ENCODE assay signal across 23 cellular contexts in the genomic region with DNA sequence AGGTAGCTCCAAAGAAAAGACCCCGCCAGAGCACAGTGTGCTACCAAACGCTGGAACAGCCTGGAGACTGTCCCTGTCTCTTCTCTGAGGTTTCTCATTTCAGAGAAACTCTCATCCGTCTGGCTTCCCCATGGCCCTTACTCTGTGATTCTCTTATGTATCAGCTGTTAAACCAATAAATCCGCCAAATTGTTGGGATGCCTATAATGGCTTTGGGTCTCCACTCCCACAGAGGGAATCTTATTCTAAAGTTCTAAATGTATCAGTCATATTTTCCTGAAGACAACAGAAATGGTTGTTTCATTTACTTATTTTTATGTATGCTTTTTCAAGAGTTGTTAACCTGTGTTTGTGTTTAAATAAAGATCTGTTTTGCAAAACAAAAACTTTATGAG. TPM values are rescaled to one million over a fixed set of nuclear protein-coding genes. Genes with fewer than 3 reads are reported as not detected.
DNase-seq lines count a peak whose midpoint lies in the region; ATAC-seq, FAIRE-seq and TF ChIP-seq lines count a peak whose summit lies in the region.
"Had no signal": no experiment of that assay in that cellular context is flagged by ENCODE, and none has a peak within 500 bp of the region (broad histone marks: within the 10 kb centered on the region; RNA-seq: fewer than 3 reads in every experiment).

No MANE protein-coding gene starts in this region.

- H3K27ac ChIP-seq in KOPT-K1 (ENCODE audit: low read depth, low read length, poor library complexity, severe bottlenecking) (peak overlapping the region; percentile 93), K562 (ENCODE audit: extremely low read depth, low read depth, low read length) (no peak overlapping the region), lower lobe of right lung (peak overlapping the region; percentile 82), prostate gland (no peak overlapping the region), OCI-LY7 (ENCODE audit: low read depth, low read length, poor library complexity, severe bottlenecking) (no peak overlapping the region)
- H3K27ac ChIP-seq: testis had no signal

- no peaks in the 10 kb centered on the region for H3K36me3 ChIP-seq in KOPT-K1 (ENCODE audit: insufficient read depth, low read length)
- no peaks in the 10 kb centered on the region for H3K36me3 ChIP-seq in K562 (ENCODE audit: control insufficient read depth, insufficient read depth, low read length)
- H3K36me3 ChIP-seq in lower lobe of right lung, result no peaks in the 10 kb centered on the region
- no peaks in the 10 kb centered on the region for H3K36me3 ChIP-seq in prostate gland
- H3K36me3 ChIP-seq in OCI-LY7 (ENCODE audit: insufficient read depth, low read length), result no peaks in the 10 kb centered on the region

- no peak for TF ChIP-seq EP300 in K562 (IDR thresholded peaks at IDR 0.05; ENCODE audit: low read length)

- no peak for DNase-seq in K562 (ENCODE audit: extremely low read depth in 1 of 4, low spot score in 3 of 4)
- DNase-seq in lower lobe of right lung, result no peak
- DNase-seq in hypothalamus (lab: John Stamatoyannopoulos, UW), result no peak
- DNase-seq in prostate gland (ENCODE audit: low spot score), result no peak
- DNase-seq in OCI-LY7 (ENCODE audit: low spot score), result no peak
- DNase-seq: activated CD8-positive, alpha-beta T cell treated with anti-CD3 and anti-CD28 coated beads for 36 hours; activated naive CD4-positive, alpha-beta T cell treated with anti-CD3 and anti-CD28 coated beads for 36 hours; activated T-cell treated with anti-CD3 and anti-CD28 coated beads, Interleukin-2, amount 50 U/mL, for 24 hours; DMS53; effector CD8-positive, alpha-beta T cell; GF-D8; natural killer cell; NCI-H1092; NCI-H187 treated with DMSO at 0.1 percent for 48 hours; NCI-H69; stimulated activated CD4-positive, alpha-beta T cell treated with anti-CD3 and anti-CD28 coated beads, Interleukin-1b, Interleukin-23, amount 100 ng/mL, for 48 hours; SW 1271; testis had no signal

- H3K79me2 ChIP-seq in K562 (ENCODE audit: control insufficient read depth, insufficient read depth, low read length), result no peaks in the 10 kb centered on the region
- H3K79me2 ChIP-seq in OCI-LY7 (ENCODE audit: insufficient read depth, low read depth, low read length), result no peaks in the 10 kb centered on the region

- peaks cover 49% of the 10 kb centered on the region for H3K27me3 Mint-ChIP-seq in stimulated activated memory B cell treated with anti-CD40 and anti-IgM and Interleukin-4, amounts not matched to agents 10 μg/mL and 1 μg/mL and 100 μg/mL, for 72 hours

- no peaks in the 10 kb centered on the region for H3K9me2 ChIP-seq in OCI-LY7 (ENCODE audit: insufficient read depth, low read length)

- 0% methylated on average over 4 of the region's 4 CpGs for WGBS in K562 (ENCODE audit: insufficient coverage, low coverage, missing lambda C conversion rate)
- 72% methylated on average over 4 of the region's 4 CpGs for WGBS in prostate gland

- no peak overlapping the region for H3K27ac Mint-ChIP-seq in stimulated activated memory B cell treated with anti-CD40 and anti-IgM and Interleukin-4, amounts not matched to agents 10 μg/mL and 1 μg/mL and 100 μg/mL, for 72 hours
- H3K27ac Mint-ChIP-seq: activated CD8-positive, alpha-beta T cell treated with anti-CD3 and anti-CD28 coated beads for 36 hours; activated naive CD4-positive, alpha-beta T cell treated with anti-CD3 and anti-CD28 coated beads for 36 hours; activated T-cell treated with anti-CD3 and anti-CD28 coated beads, Interleukin-2, amount 50 U/mL, for 24 hours; natural killer cell had no signal

- FAIRE-seq in K562 (lab: Jason Lieb, UNC), result no peak
- FAIRE-seq: kidney had no signal

- no peak overlapping the region for H3K4me3 Mint-ChIP-seq in stimulated activated memory B cell treated with anti-CD40 and anti-IgM and Interleukin-4, amounts not matched to agents 10 μg/mL and 1 μg/mL and 100 μg/mL, for 72 hours
- H3K4me3 Mint-ChIP-seq: activated CD8-positive, alpha-beta T cell treated with anti-CD3 and anti-CD28 coated beads for 36 hours; activated naive CD4-positive, alpha-beta T cell treated with anti-CD3 and anti-CD28 coated beads for 36 hours; activated T-cell treated with anti-CD3 and anti-CD28 coated beads, Interleukin-2, amount 50 U/mL, for 24 hours; natural killer cell had no signal

- peaks cover 7 to 19% of the 10 kb centered on the region in 2 experiments for H3K27me3 ChIP-seq in K562 (ENCODE audit: control insufficient read depth in 2 of 2, insufficient read depth in 2 of 2, low read length in 2 of 2)
- no peaks in the 10 kb centered on the region for H3K27me3 ChIP-seq in lower lobe of right lung (ENCODE audit: low read depth)
- no peaks in the 10 kb centered on the region for H3K27me3 ChIP-seq in prostate gland (replicated peaks; ENCODE audit: insufficient read depth)
- H3K27me3 ChIP-seq: testis had no signal

- intact Hi-C loops in K562 (cut with micrococcal nuclease) (no loop called here), lower lobe of right lung (cut with DNase I) (no loop called here), prostate gland (cut with DNase I) (no loop called here), OCI-LY7 (cut with micrococcal nuclease; ENCODE audit: unreplicated experiment) (no loop called here)

- H3K9me1 ChIP-seq in K562 (ENCODE audit: control insufficient read depth, insufficient read depth, low read length), result no peaks in the 10 kb centered on the region

- no peak overlapping the region for H3K4me3 ChIP-seq in K562
- peak overlapping the region; percentile 54 for H3K4me3 ChIP-seq in lower lobe of right lung
- H3K4me3 ChIP-seq in prostate gland, result no peak overlapping the region
- no peak overlapping the region for H3K4me3 ChIP-seq in OCI-LY7 (ENCODE audit: low read depth, low read length, poor library complexity, severe bottlenecking)
- H3K4me3 ChIP-seq: testis had no signal

- H2AFZ ChIP-seq in K562 (ENCODE audit: low read depth, low read length) (no peak overlapping the region), OCI-LY7 (ENCODE audit: low read length) (no peak overlapping the region)

- TF ChIP-seq POLR2A in K562 (conservative IDR thresholded peaks at IDR 0.05) (no peak), prostate gland (IDR thresholded peaks at IDR 0.05) (no peak)

- H3K9me3 ChIP-seq in KOPT-K1 (ENCODE audit: insufficient read depth, low read length, poor library complexity, severe bottlenecking), result no peaks in the 10 kb centered on the region
- no peaks in the 10 kb centered on the region for H3K9me3 ChIP-seq in K562 (replicated peaks; ENCODE audit: control insufficient read depth, insufficient read depth, low read depth, low read length)
- H3K9me3 ChIP-seq in lower lobe of right lung, result no peaks in the 10 kb centered on the region
- H3K9me3 ChIP-seq in prostate gland, result no peaks in the 10 kb centered on the region
- no peaks in the 10 kb centered on the region for H3K9me3 ChIP-seq in OCI-LY7 (ENCODE audit: low read length)
- H3K9me3 ChIP-seq: testis had no signal

- no TSS peak for BruUV-seq in K562 (replicated peaks; lab: Mats Ljungman, UMichigan)
- BruUV-seq in OCI-LY7 (replicated peaks; lab: Mats Ljungman, UMichigan), result no TSS peak

- no peaks in the 10 kb centered on the region for H3K9me3 Mint-ChIP-seq in stimulated activated memory B cell treated with anti-CD40 and anti-IgM and Interleukin-4, amounts not matched to agents 10 μg/mL and 1 μg/mL and 100 μg/mL, for 72 hours
- H3K9me3 Mint-ChIP-seq: activated CD8-positive, alpha-beta T cell treated with anti-CD3 and anti-CD28 coated beads for 36 hours; activated naive CD4-positive, alpha-beta T cell treated with anti-CD3 and anti-CD28 coated beads for 36 hours; activated T-cell treated with anti-CD3 and anti-CD28 coated beads, Interleukin-2, amount 50 U/mL, for 24 hours; natural killer cell had no signal

- no peaks in the 10 kb centered on the region for H3K36me3 Mint-ChIP-seq in stimulated activated memory B cell treated with anti-CD40 and anti-IgM and Interleukin-4, amounts not matched to agents 10 μg/mL and 1 μg/mL and 100 μg/mL, for 72 hours
- H3K36me3 Mint-ChIP-seq: natural killer cell had no signal

- no peaks in the 10 kb centered on the region for H3K4me1 Mint-ChIP-seq in stimulated activated memory B cell treated with anti-CD40 and anti-IgM and Interleukin-4, amounts not matched to agents 10 μg/mL and 1 μg/mL and 100 μg/mL, for 72 hours

- H3K9ac ChIP-seq in K562 (ENCODE audit: insufficient read depth in 1 of 2, low read depth in 2 of 2, low read length in 2 of 2), result no peak overlapping the region

- no peak for TF ChIP-seq RAD21 in K562 (CRISPR knock-in tag; conservative IDR thresholded peaks at IDR 0.05 in 1 of 2, IDR thresholded peaks at IDR 0.05 in 1 of 2)

- CTCF ChIA-PET in K562 (lab: Yijun Ruan, JAX; ENCODE audit: low intra/inter-chr PET ratio) (no interaction called here), OCI-LY7 (lab: Charles Lee; ENCODE audit: unreplicated experiment) (no interaction called here)

- TF ChIP-seq CTCF in K562 (IDR thresholded peaks at IDR 0.05 in 2 of 3, conservative IDR thresholded peaks at IDR 0.05 in 1 of 3; ENCODE audit: insufficient read depth in 2 of 3, low read depth in 1 of 3, low read length in 3 of 3) (no peak), lower lobe of right lung (IDR thresholded peaks at IDR 0.05) (no peak), prostate gland (IDR thresholded peaks at IDR 0.05) (no peak), OCI-LY7 (conservative IDR thresholded peaks at IDR 0.05; ENCODE audit: low read length) (no peak)

- ATAC-seq in K562 (no peak), lower lobe of right lung (no peak), HG03139 (IDR thresholded peaks at IDR 0.05; ENCODE audit: unreplicated experiment) (no peak)
- peak; percentile 54 for ATAC-seq in stimulated activated memory B cell treated with anti-CD40 and anti-IgM and Interleukin-4, amounts not matched to agents 10 μg/mL and 1 μg/mL and 100 μg/mL, for 72 hours
- ATAC-seq: activated CD4-positive, CD25-positive, alpha-beta regulatory T cell treated with anti-CD3 and anti-CD28 coated beads, Interleukin-2, amount 50 U/mL, for 24 hours; activated CD8-positive, alpha-beta T cell treated with anti-CD3 and anti-CD28 coated beads for 36 hours had no signal

- H3K4me2 ChIP-seq in K562 (ENCODE audit: insufficient read depth, low read length) (no peak overlapping the region), OCI-LY7 (ENCODE audit: low read length) (no peak overlapping the region)

- in situ Hi-C loops in K562 (cut with MboI), result no loop called here

- H4K20me1 ChIP-seq in K562 (replicated peaks; ENCODE audit: control insufficient read depth, insufficient read depth, low read length), result 0 out of 2 replicates have a peak, but pooled peaks cover 4% of the 10 kb centered on the region
- no peaks in the 10 kb centered on the region for H4K20me1 ChIP-seq in OCI-LY7 (ENCODE audit: insufficient read depth, low read length)

- H3K4me1 ChIP-seq in K562 (replicated peaks in 1 of 2; ENCODE audit: control insufficient read depth in 2 of 2, insufficient read depth in 2 of 2, low read length in 2 of 2) (no peaks in the 10 kb centered on the region; a peak in 1 of 5 replicates), lower lobe of right lung (peaks cover 19% of the 10 kb centered on the region), prostate gland (replicated peaks) (no peaks in the 10 kb centered on the region), OCI-LY7 (ENCODE audit: insufficient read depth, low read length, poor library complexity, severe bottlenecking) (no peaks in the 10 kb centered on the region)
- H3K4me1 ChIP-seq: testis had no signal

- POLR2A ChIA-PET in K562 (lab: Yijun Ruan, JAX) (interaction anchor here (1.2 kb wide), 1 partner anchor 9 kb away, joined by 5 read pairs; no protein-coding TSS in a partner anchor), OCI-LY7 (lab: Charles Lee) (no interaction called here)

RNA-seq across cellular contexts. Expression of a gene that starts 4.0 kb away (rescaled TPM):
- not detected in 2 replicates for total RNA-seq in K562 (2011; cell fraction: chromatin; rRNA removed; ENCODE audit: low replicate concordance)
- not detected in 2 replicates for total RNA-seq in K562 (2011; cell fraction: nucleolus; rRNA removed)
- total RNA-seq in K562 (2011; cell fraction: nucleoplasm; rRNA removed), result not detected in 2 replicates
- not detected in 2 replicates for total RNA-seq in K562 (2014; rRNA removed)
- total RNA-seq in K562 (2014; rRNA removed; fragmentation: Illumina TruSeq; extraction: Trizol), result not detected in 2 replicates
- not detected in 2 replicates for total RNA-seq in K562 (2015; rRNA removed; fragmentation: Illumina TruSeq; extraction: Trizol)
- total RNA-seq in K562 (2021), result not detected in 2 replicates
- polyA plus RNA-seq in K562 (2011; rRNA removed), result not detected in 2 replicates
- polyA plus RNA-seq in K562 (2011; cell fraction: cytosol; rRNA removed), result 0.07 TPM in 1 of 2 replicates, not detected in the other
- polyA plus RNA-seq in K562 (2011; cell fraction: nucleus; rRNA removed), result 0.30 TPM in 1 of 2 replicates, not detected in the other
- polyA plus RNA-seq in K562 (2012), result 0.03 and 0.07 TPM in 2 replicates
- not detected in 2 replicates for polyA plus RNA-seq in K562 (2014; fragmentation: Illumina TruSeq; extraction: Trizol)
- polyA plus RNA-seq in K562 (2014; fragmentation: Nextera tagmentation; extraction: Ambion mirVana), result under 1 TPM in 1 of 2 experiments, not detected in 1; 0.06 TPM
- not detected in 2 replicates for polyA plus RNA-seq in K562 (2014; rRNA removed)
- not detected in 2 replicates for polyA minus RNA-seq in K562 (2011; rRNA and poly(A)+ RNA removed)
- not detected in 2 replicates for polyA minus RNA-seq in K562 (2011; cell fraction: cytosol; rRNA and poly(A)+ RNA removed)
- polyA minus RNA-seq in K562 (2011; cell fraction: nucleus; rRNA and poly(A)+ RNA removed), result not detected in 2 replicates
- 38.0 TPM for total RNA-seq in lower lobe of right lung
- 10 to 100 TPM in 1 of 2 donors, 1 to 10 TPM in 1; 2.6 to 11.2 TPM for total RNA-seq in prostate gland
- not detected in 2 replicates for total RNA-seq in OCI-LY7 (2014; rRNA removed; shearing (Covaris generic))
- total RNA-seq in OCI-LY7 (2022), result not detected in 2 replicates
- total RNA-seq: activated CD8-positive, alpha-beta T cell treated with anti-CD3 and anti-CD28 coated beads for 36 hours; activated naive CD4-positive, alpha-beta T cell treated with anti-CD3 and anti-CD28 coated beads for 36 hours had no signal

Comparison
In these comparisons a context has a peak if more than half of its experiments do, and no peak if none do; other contexts are left out.
1. H3K27ac ChIP-seq: peak in KOPT-K1 (single experiment) and lower lobe of right lung (single experiment); none in K562 (single experiment), prostate gland (0 of 2) and OCI-LY7 (single experiment).